In genomic region chr3:48461767-48462166, GRCh38 we compare ENCODE assay signal across 2 cellular contexts. TPM values are rescaled to one million over a fixed set of nuclear protein-coding genes. Genes with fewer than 3 reads are reported as not detected.
"Had no signal": no experiment of that assay in that cellular context is flagged by ENCODE, and none has a peak within 500 bp of the region (broad histone marks: within the 10 kb centered on the region; RNA-seq: fewer than 3 reads in every experiment).

No MANE protein-coding gene starts in this region.

RNA-seq across cellular contexts. Expression of gene PLXNB1, which starts 31.9 kb away (rescaled TPM):
- polyA plus RNA-seq: naive thymus-derived CD4-positive, alpha-beta T cell; naive thymus-derived CD8-positive, alpha-beta T cell had no signal
